21 cellular contexts compared by ENCODE assay signal in genomic region chr7:115721293-115721920, GRCh38.
DNase-seq lines count a peak whose midpoint lies in the region; ATAC-seq, FAIRE-seq and TF ChIP-seq lines count a peak whose summit lies in the region.
"Had no signal": no experiment of that assay in that cellular context is flagged by ENCODE, and none has a peak within 500 bp of the region (broad histone marks: within the 10 kb centered on the region; RNA-seq: fewer than 3 reads in every experiment).

No MANE protein-coding gene starts in this region.

- DNase-seq in NCI-H1417 (lab: John Stamatoyannopoulos, UW) (peak in 2 of 3 experiments; percentile 17 to 63), NCI-H1417 treated with DMSO at 0.1 percent for 48 hours (lab: John Stamatoyannopoulos, UW) (no peak), NCI-H2081 treated with DMSO at 0.1 percent for 48 hours (lab: John Stamatoyannopoulos, UW) (peak; percentile 61), NCI-H82 treated with DMSO at 0.1 percent for 48 hours (lab: John Stamatoyannopoulos, UW; ENCODE audit: unreplicated experiment) (peak; percentile 43), H54 (ENCODE audit: insufficient read length, low spot score) (no peak), GDM1 (lab: John Stamatoyannopoulos, UW) (no peak)
- DNase-seq in stimulated activated effector memory CD8-positive, alpha-beta T cell treated with anti-CD3 and anti-CD28 coated beads, Interleukin-12 subunit alpha, Interleukin-12 subunit beta, amount 100 ng/mL, for 72 hours (ENCODE audit: low spot score in 2 of 2): no peak
- DNase-seq: CD8-positive, alpha-beta T cell; COR-L47; DMS153; DMS79 treated with DMSO at 0.1 percent for 48 hours; EL; GOT3; HCEC 1CT; IMR-90 had no signal

- no peak for ATAC-seq in stimulated activated effector memory CD8-positive, alpha-beta T cell treated with anti-CD3 and anti-CD28 coated beads, Interleukin-12 subunit alpha, Interleukin-12 subunit beta, amount 100 ng/mL, for 72 hours
- no peak for ATAC-seq in GM19463 (IDR thresholded peaks at IDR 0.05; ENCODE audit: unreplicated experiment)
- ATAC-seq: CD8-positive, alpha-beta T cell had no signal

- H3K4me1 Mint-ChIP-seq in stimulated activated effector memory CD8-positive, alpha-beta T cell treated with anti-CD3 and anti-CD28 coated beads, Interleukin-12 subunit alpha, Interleukin-12 subunit beta, amount 100 ng/mL, for 72 hours: peaks cover 17% of the 10 kb centered on the region
- H3K4me1 Mint-ChIP-seq: CD14-positive monocyte had no signal

- H3K27ac Mint-ChIP-seq in stimulated activated effector memory CD8-positive, alpha-beta T cell treated with anti-CD3 and anti-CD28 coated beads, Interleukin-12 subunit alpha, Interleukin-12 subunit beta, amount 100 ng/mL, for 72 hours: peak overlapping the region; percentile 84
- H3K27ac Mint-ChIP-seq: CD14-positive monocyte; CD8-positive, alpha-beta T cell had no signal

- H3K4me3 Mint-ChIP-seq in stimulated activated effector memory CD8-positive, alpha-beta T cell treated with anti-CD3 and anti-CD28 coated beads, Interleukin-12 subunit alpha, Interleukin-12 subunit beta, amount 100 ng/mL, for 72 hours: no peak overlapping the region
- H3K4me3 Mint-ChIP-seq: CD14-positive monocyte; CD8-positive, alpha-beta T cell had no signal

- no peak for TF ChIP-seq POLR2A in H54 (IDR thresholded peaks at IDR 0.05; ENCODE audit: low read depth, low read length)

- FAIRE-seq in H54 (lab: Jason Lieb, UNC): no peak
- FAIRE-seq: D721Med, G401.6, GM12892, GM19239 had no signal

- no peaks in the 10 kb centered on the region for H3K36me3 Mint-ChIP-seq in stimulated activated effector memory CD8-positive, alpha-beta T cell treated with anti-CD3 and anti-CD28 coated beads, Interleukin-12 subunit alpha, Interleukin-12 subunit beta, amount 100 ng/mL, for 72 hours
- H3K36me3 Mint-ChIP-seq: CD14-positive monocyte; CD8-positive, alpha-beta T cell had no signal

- no peaks in the 10 kb centered on the region for H3K9me3 Mint-ChIP-seq in stimulated activated effector memory CD8-positive, alpha-beta T cell treated with anti-CD3 and anti-CD28 coated beads, Interleukin-12 subunit alpha, Interleukin-12 subunit beta, amount 100 ng/mL, for 72 hours
- H3K9me3 Mint-ChIP-seq: CD8-positive, alpha-beta T cell had no signal

Comparison
In these comparisons a context has a peak if more than half of its experiments do, and no peak if none do; other contexts are left out.
1. DNase-seq: peak in NCI-H1417 (2 of 3), NCI-H2081 treated with DMSO at 0.1 percent for 48 hours (single experiment) and NCI-H82 treated with DMSO at 0.1 percent for 48 hours (single experiment); none in NCI-H1417 treated with DMSO at 0.1 percent for 48 hours (single experiment), stimulated activated effector memory CD8-positive, alpha-beta T cell treated with anti-CD3 and anti-CD28 coated beads, Interleukin-12 subunit alpha, Interleukin-12 subunit beta, amount 100 ng/mL, for 72 hours (0 of 2), H54 (single experiment) and GDM1 (single experiment).